8 cellular contexts compared by ENCODE assay signal in genomic region chrX:154378059-154378798, GRCh38. TPM values are rescaled to one million over a fixed set of nuclear protein-coding genes. Genes with fewer than 3 reads are reported as not detected.
DNase-seq lines count a peak whose midpoint lies in the region; ATAC-seq and TF ChIP-seq lines count a peak whose summit lies in the region.

No MANE protein-coding gene starts in this region.

- TF ChIP-seq POLR2A in GM19099 (IDR thresholded peaks at IDR 0.05; ENCODE audit: extremely low read depth, insufficient read length, low read depth): peak; percentile 68

- CTCF ChIA-PET in WTC11 (lab: Charles Lee): no interaction called here

- H3K36me3 Mint-ChIP-seq in WTC11: peaks cover 9% of the 10 kb centered on the region
- no peaks in the 10 kb centered on the region for H3K36me3 Mint-ChIP-seq in naive B cell

- H3K27ac Mint-ChIP-seq in WTC11: peak overlapping the region; percentile 76
- peak overlapping the region; percentile 75 to 97 (median 92) for H3K27ac Mint-ChIP-seq in naive B cell

- H3K4me3 Mint-ChIP-seq in WTC11 (peak overlapping the region; percentile 62), naive B cell (peak overlapping the region; percentile 64 to 87 (median 78))

- POLR2A ChIA-PET in WTC11 (lab: Charles Lee): interaction anchor here (1.0 to 3.3 kb wide), 5 partner anchors 7 to 31 kb away, joined by 3 to 13 read pairs (median 5); partner anchors contain the start of genes DNASE1L1 and RPL10

- TF ChIP-seq CTCF in C4-2B (conservative IDR thresholded peaks at IDR 0.05) (no peak), WTC11 (IDR thresholded peaks at IDR 0.05) (no peak)

- peak overlapping the region; percentile 92 for H3K27ac ChIP-seq in C4-2B
- H3K27ac ChIP-seq in epithelial cell of prostate: peak overlapping the region; percentile 79

- H3K9me3 Mint-ChIP-seq in WTC11 (no peaks in the 10 kb centered on the region), naive B cell (peaks cover 0 to 2% (median 0%) of the 10 kb centered on the region in 7 donors)

- ATAC-seq in WTC11 (no peak), naive B cell (ENCODE audit: low read depth in 2 of 2) (peak; percentile 1 to 2)

- DNase-seq in HT-29 (ENCODE audit: low spot score): peak; percentile 73
- DNase-seq in WTC11 (ENCODE audit: low spot score): peak; percentile 29
- no peak for DNase-seq in epithelial cell of prostate (ENCODE audit: low read depth, low spot score)
- DNase-seq in naive B cell: peak; percentile 55
- DNase-seq in superior temporal gyrus (ENCODE audit: extremely low spot score): no peak
- DNase-seq in SHP77 treated with DMSO at 0.1 percent for 48 hours (lab: John Stamatoyannopoulos, UW): no peak

- peaks cover 20% of the 10 kb centered on the region for H3K4me1 Mint-ChIP-seq in WTC11
- H3K4me1 Mint-ChIP-seq in naive B cell: peaks cover 6 to 23% (median 18%) of the 10 kb centered on the region in 3 donors

- H3K27me3 Mint-ChIP-seq in WTC11 (ENCODE audit: low read depth) (peaks cover 8% of the 10 kb centered on the region), naive B cell (no peaks in the 10 kb centered on the region)

TF ChIP-seq in WTC11, 78 proteins besides CTCF, POLR2A, EP300 and RAD21:
- TF ChIP-seq CBFB (CRISPR knock-in tag; IDR thresholded peaks at IDR 0.05; ENCODE audit: low read depth) (no peak), NFE2L1 (CRISPR knock-in tag; IDR thresholded peaks at IDR 0.05) (peak; percentile 55; the same call in 1 of the 2 replicates)

RNA-seq across cellular contexts. Expression of gene EMD, which starts 0.9 kb away (rescaled TPM):
- 70.5 and 87.0 TPM in 2 replicates for total RNA-seq in HT-29 (2014; rRNA removed; shearing (Covaris generic))
- 69.8 to 78.3 TPM (median 72.7 TPM) in 3 replicates for total RNA-seq in WTC11 (2021)
- 10 to 100 TPM; 25.0 to 29.6 (median 27.2) TPM for polyA plus RNA-seq in naive B cell (ENCODE audit: low read depth in 6 of 6)

RNA-seq across cellular contexts. Expression of gene FLNA, which starts 3.8 kb away (rescaled TPM):
- 482 and 516 TPM in 2 replicates for total RNA-seq in HT-29 (2014; rRNA removed; shearing (Covaris generic))
- total RNA-seq in WTC11 (2021): 914 to 1,017 TPM (median 992 TPM) in 3 replicates
- polyA plus RNA-seq in naive B cell (ENCODE audit: low read depth in 6 of 6): 100 to 1,000 TPM in 2 of 6 donors, 10 to 100 TPM in 4; 39.6 to 269 (median 78.3) TPM

RNA-seq across cellular contexts. Expression of gene RPL10, which starts 19.9 kb away (rescaled TPM):
- total RNA-seq in HT-29 (2014; rRNA removed; shearing (Covaris generic)): 4,676 and 4,679 TPM in 2 replicates
- 2,241 to 2,474 TPM (median 2,438 TPM) in 3 replicates for total RNA-seq in WTC11 (2021)
- 1,000 to 10,000 TPM; 3,636 to 5,147 (median 4,635) TPM for polyA plus RNA-seq in naive B cell (ENCODE audit: low read depth in 6 of 6)

RNA-seq across cellular contexts. Expression of gene DNASE1L1, which starts 30.8 kb away (rescaled TPM):
- total RNA-seq in HT-29 (2014; rRNA removed; shearing (Covaris generic)): 114 and 118 TPM in 2 replicates
- total RNA-seq in WTC11 (2021): 16.2 to 21.6 TPM (median 21.2 TPM) in 3 replicates
- 10 to 100 TPM in 5 of 6 donors, 1 to 10 TPM in 1; 9.5 to 23.1 (median 14.3) TPM for polyA plus RNA-seq in naive B cell (ENCODE audit: low read depth in 6 of 6)

RNA-seq across cellular contexts. Expression of gene TAFAZZIN, which starts 33.1 kb away (rescaled TPM):
- 60.3 and 80.6 TPM in 2 replicates for total RNA-seq in HT-29 (2014; rRNA removed; shearing (Covaris generic))
- 43.5 to 48.6 TPM (median 44.5 TPM) in 3 replicates for total RNA-seq in WTC11 (2021)
- 10 to 100 TPM; 31.6 to 50.2 (median 36.6) TPM for polyA plus RNA-seq in naive B cell (ENCODE audit: low read depth in 6 of 6)

Comparison
In these comparisons a context has a peak if more than half of its experiments do, and no peak if none do; other contexts are left out.
1. DNase-seq: peak in HT-29 (single experiment), WTC11 (single experiment) and naive B cell (single experiment); none in epithelial cell of prostate (single experiment), superior temporal gyrus (single experiment) and SHP77 treated with DMSO at 0.1 percent for 48 hours (single experiment).